In genomic region chr5:39547548-39548154, GRCh38 we compare ENCODE assay signal across 8 cellular contexts.
DNase-seq lines count a peak whose midpoint lies in the region; ATAC-seq and TF ChIP-seq lines count a peak whose summit lies in the region.

No MANE protein-coding gene starts in this region.

- no peak overlapping the region for H3K27ac ChIP-seq in rectal smooth muscle tissue (ENCODE audit: low read depth, low read length)

- no peaks in the 10 kb centered on the region for H3K9me3 Mint-ChIP-seq in activated naive CD8-positive, alpha-beta T cell (ENCODE audit: low read depth)
- H3K9me3 Mint-ChIP-seq in activated naive CD8-positive, alpha-beta T cell treated with anti-CD3 and anti-CD28 coated beads for 36 hours = no peaks in the 10 kb centered on the region
- no peaks in the 10 kb centered on the region; the same call in 1 of the 2 replicates for H3K9me3 Mint-ChIP-seq in WTC11
- no peaks in the 10 kb centered on the region for H3K9me3 Mint-ChIP-seq in glutamatergic neuron (ENCODE audit: unreplicated experiment)

- peaks cover 5% of the 10 kb centered on the region for H3K4me1 ChIP-seq in rectal smooth muscle tissue (ENCODE audit: control insufficient read depth, insufficient read depth, low read length)

- peak; percentile 34; the same call in 1 of the 2 replicates for TF ChIP-seq CTCF in WTC11 (IDR thresholded peaks at IDR 0.05)
- TF ChIP-seq CTCF in glutamatergic neuron (IDR thresholded peaks at IDR 0.05; ENCODE audit: partially characterized antibody, unreplicated experiment) = peak; percentile 61

- H3K27me3 Mint-ChIP-seq in activated naive CD8-positive, alpha-beta T cell = peaks cover 2% of the 10 kb centered on the region
- H3K27me3 Mint-ChIP-seq in activated naive CD8-positive, alpha-beta T cell treated with anti-CD3 and anti-CD28 coated beads for 36 hours = no peaks in the 10 kb centered on the region
- H3K27me3 Mint-ChIP-seq in WTC11 (ENCODE audit: low read depth) = no peaks in the 10 kb centered on the region
- H3K27me3 Mint-ChIP-seq in glutamatergic neuron (ENCODE audit: unreplicated experiment) = no peaks in the 10 kb centered on the region

- no peaks in the 10 kb centered on the region for H3K36me3 ChIP-seq in rectal smooth muscle tissue (ENCODE audit: control insufficient read depth, insufficient read depth, low read length)

- no peak overlapping the region for H3K27ac Mint-ChIP-seq in activated naive CD8-positive, alpha-beta T cell
- H3K27ac Mint-ChIP-seq in activated naive CD8-positive, alpha-beta T cell treated with anti-CD3 and anti-CD28 coated beads for 36 hours = no peak overlapping the region
- H3K27ac Mint-ChIP-seq in WTC11 = no peak overlapping the region
- H3K27ac Mint-ChIP-seq in glutamatergic neuron (ENCODE audit: unreplicated experiment) = no peak overlapping the region

- H3K27me3 ChIP-seq in rectal smooth muscle tissue (ENCODE audit: control insufficient read depth, insufficient read depth, low read length) = no peaks in the 10 kb centered on the region

- no peaks in the 10 kb centered on the region for H3K36me3 Mint-ChIP-seq in activated naive CD8-positive, alpha-beta T cell
- peaks cover 2% of the 10 kb centered on the region for H3K36me3 Mint-ChIP-seq in activated naive CD8-positive, alpha-beta T cell treated with anti-CD3 and anti-CD28 coated beads for 36 hours
- H3K36me3 Mint-ChIP-seq in WTC11 (no peaks in the 10 kb centered on the region), glutamatergic neuron (ENCODE audit: unreplicated experiment) (no peaks in the 10 kb centered on the region)

- POLR2A ChIA-PET in WTC11 (lab: Charles Lee) = interaction anchor here (0.9 kb wide), 1 partner anchor 172 kb away, joined by 4 read pairs; no protein-coding TSS in a partner anchor

- DNase-seq in activated naive CD8-positive, alpha-beta T cell treated with anti-CD3 and anti-CD28 coated beads for 36 hours = no peak
- DNase-seq in NAMALWA (ENCODE audit: low spot score) (peak; percentile 59), WTC11 (ENCODE audit: low spot score) (no peak), glutamatergic neuron (no peak)
- DNase-seq in stimulated activated naive CD4-positive, alpha-beta T cell treated with Interleukin-2 at 50 U/mL for 16 hours (lab: John Stamatoyannopoulos, UW) = no peak
- DNase-seq in activated CD4-positive, alpha-beta T cell treated with anti-CD3 and anti-CD28 coated beads, Interleukin-2, amount 50 U/mL, for 48 hours = no peak

- peak overlapping the region; percentile 10 for H3K4me3 ChIP-seq in rectal smooth muscle tissue (ENCODE audit: low read length)

- H3K9ac ChIP-seq in rectal smooth muscle tissue (ENCODE audit: low read length) = no peak overlapping the region

- H3K4me1 Mint-ChIP-seq in activated naive CD8-positive, alpha-beta T cell (ENCODE audit: low read depth) = peaks cover 7% of the 10 kb centered on the region
- H3K4me1 Mint-ChIP-seq in activated naive CD8-positive, alpha-beta T cell treated with anti-CD3 and anti-CD28 coated beads for 36 hours = peaks cover 8% of the 10 kb centered on the region
- H3K4me1 Mint-ChIP-seq in WTC11 = no peaks in the 10 kb centered on the region
- H3K4me1 Mint-ChIP-seq in glutamatergic neuron (ENCODE audit: low read depth, unreplicated experiment) = no peaks in the 10 kb centered on the region

- ATAC-seq in WTC11 = peak; percentile 47; the same call in 1 of the 2 replicates

- peak overlapping the region; percentile 59 for H3K4me3 Mint-ChIP-seq in activated naive CD8-positive, alpha-beta T cell
- no peak overlapping the region for H3K4me3 Mint-ChIP-seq in activated naive CD8-positive, alpha-beta T cell treated with anti-CD3 and anti-CD28 coated beads for 36 hours
- H3K4me3 Mint-ChIP-seq in WTC11 (no peak overlapping the region), glutamatergic neuron (ENCODE audit: unreplicated experiment) (no peak overlapping the region)

- CTCF ChIA-PET in WTC11 (lab: Charles Lee) = interaction anchor here (0.5 to 2.8 kb wide), 16 partner anchors 9 to 372 kb away, joined by 3 to 72 read pairs (median 6); partner anchors contain the start of gene DAB2

TF ChIP-seq in WTC11, 78 proteins besides CTCF, POLR2A, EP300 and RAD21:
- TF ChIP-seq IRF2 (CRISPR knock-in tag; IDR thresholded peaks at IDR 0.05; ENCODE audit: borderline replicate concordance, low read depth) (no peak), ZNF532 (CRISPR knock-in tag; IDR thresholded peaks at IDR 0.05; ENCODE audit: borderline replicate concordance) (no peak), ZNF317 (CRISPR knock-in tag; IDR thresholded peaks at IDR 0.05; ENCODE audit: borderline replicate concordance, low read depth) (no peak), ZNF219 (CRISPR knock-in tag; IDR thresholded peaks at IDR 0.05; ENCODE audit: borderline replicate concordance) (no peak), FOXJ3 (CRISPR knock-in tag; IDR thresholded peaks at IDR 0.05; ENCODE audit: borderline replicate concordance) (no peak), NR1H2 (CRISPR knock-in tag; IDR thresholded peaks at IDR 0.05) (no peak), SMAD4 (CRISPR knock-in tag; IDR thresholded peaks at IDR 0.05) (no peak), ESRRA (CRISPR knock-in tag; IDR thresholded peaks at IDR 0.05; ENCODE audit: borderline replicate concordance) (no peak), TCF7 (CRISPR knock-in tag; IDR thresholded peaks at IDR 0.05; ENCODE audit: low read depth) (no peak)
- TF ChIP-seq, protein P1, sequence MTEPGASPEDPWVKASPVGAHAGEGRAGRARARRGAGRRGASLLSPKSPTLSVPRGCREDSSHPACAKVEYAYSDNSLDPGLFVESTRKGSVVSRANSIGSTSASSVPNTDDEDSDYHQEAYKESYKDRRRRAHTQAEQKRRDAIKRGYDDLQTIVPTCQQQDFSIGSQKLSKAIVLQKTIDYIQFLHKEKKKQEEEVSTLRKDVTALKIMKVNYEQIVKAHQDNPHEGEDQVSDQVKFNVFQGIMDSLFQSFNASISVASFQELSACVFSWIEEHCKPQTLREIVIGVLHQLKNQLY (CRISPR knock-in tag; IDR thresholded peaks at IDR 0.05) = no peak
- TF ChIP-seq, protein P2, sequence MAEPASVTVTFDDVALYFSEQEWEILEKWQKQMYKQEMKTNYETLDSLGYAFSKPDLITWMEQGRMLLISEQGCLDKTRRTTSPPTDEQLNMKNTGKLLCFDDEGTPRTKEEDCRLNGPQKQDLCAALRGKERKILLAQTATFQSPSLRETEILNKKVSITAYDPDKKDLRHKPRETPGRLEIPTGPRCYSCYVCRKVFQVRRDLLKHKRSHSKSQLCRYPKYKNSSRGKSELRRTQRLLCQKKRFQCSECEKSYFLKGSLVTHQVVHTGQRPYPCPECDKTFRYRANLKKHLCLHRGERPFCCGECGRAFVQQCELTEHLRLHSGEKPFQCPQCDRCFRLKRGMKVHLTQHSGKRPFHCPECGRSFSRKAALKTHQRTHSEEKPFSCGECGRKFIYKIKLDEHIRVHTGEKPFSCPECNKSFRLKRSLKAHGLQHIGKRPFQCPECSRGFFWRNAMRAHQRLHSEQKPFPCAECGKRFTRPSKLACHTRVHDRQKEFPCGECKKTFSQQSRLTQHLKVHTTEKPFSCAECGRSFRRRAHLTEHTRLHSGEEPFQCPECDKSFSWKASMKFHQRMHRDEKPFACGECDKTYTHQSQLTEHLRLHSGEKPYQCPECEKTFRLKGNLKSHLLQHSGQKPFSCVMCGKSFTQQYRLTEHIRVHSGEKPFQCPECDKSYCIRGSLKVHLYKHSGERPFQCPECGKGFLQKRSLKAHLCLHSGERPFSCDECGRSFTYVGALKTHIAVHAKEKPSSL (CRISPR knock-in tag; conservative IDR thresholded peaks at IDR 0.05) = no peak
